26 cellular contexts compared by ENCODE assay signal in genomic region chr15:88231909-88232308, GRCh38. TPM values are rescaled to one million over a fixed set of nuclear protein-coding genes. Genes with fewer than 3 reads are reported as not detected.
"Had no signal": no experiment of that assay in that cellular context is flagged by ENCODE, and none has a peak within 500 bp of the region (broad histone marks: within the 10 kb centered on the region; RNA-seq: fewer than 3 reads in every experiment).

No MANE protein-coding gene starts in this region.

- ATAC-seq: effector memory CD8-positive, alpha-beta T cell; esophagus mucosa; gastrocnemius medialis; heart right ventricle; left cardiac atrium; left lung; left ventricle myocardium superior; lower lobe of right lung; mucosa of descending colon had no signal

- DNase-seq: cortex of kidney; effector CD8-positive, alpha-beta T cell; effector memory CD8-positive, alpha-beta T cell; endodermal cell; erythroblast; esophagus squamous epithelium; foreskin fibroblast; foreskin melanocyte; gastrocnemius medialis; glutamatergic neuron; head of caudate nucleus; heart right ventricle; hippocampal formation; left cardiac atrium; left ventricle myocardium superior; lower lobe of right lung; mesenchymal stem cell; mucosa of descending colon had no signal

- H3K27me3 ChIP-seq: gastrocnemius medialis had no signal

- H3K9me3 ChIP-seq: esophagus squamous epithelium, gastrocnemius medialis, heart right ventricle, left lung, lower lobe of right lung, mucosa of descending colon had no signal

- H3K27ac Mint-ChIP-seq: dendritic cell treated with granulocyte-macrophage colony-stimulating factor and Interleukin-4, amounts not matched to agents 40 ng/mL and 50 ng/mL, for 4 days; effector memory CD8-positive, alpha-beta T cell; endodermal cell; mesothelial cell of epicardium had no signal

- H3K27ac ChIP-seq: epithelial cell of prostate, esophagus squamous epithelium, gastrocnemius medialis, heart right ventricle, left lung, lower lobe of right lung had no signal

- H3K4me3 ChIP-seq: esophagus squamous epithelium, gastrocnemius medialis, heart right ventricle, left lung, lower lobe of right lung, mucosa of descending colon had no signal

- H3K9me3 Mint-ChIP-seq: dendritic cell treated with granulocyte-macrophage colony-stimulating factor and Interleukin-4, amounts not matched to agents 40 ng/mL and 50 ng/mL, for 4 days; effector memory CD8-positive, alpha-beta T cell; mesothelial cell of epicardium had no signal

- H3K4me3 Mint-ChIP-seq: dendritic cell treated with granulocyte-macrophage colony-stimulating factor and Interleukin-4, amounts not matched to agents 40 ng/mL and 50 ng/mL, for 4 days; effector memory CD8-positive, alpha-beta T cell; endodermal cell; mesothelial cell of epicardium had no signal

- H3K36me3 ChIP-seq: esophagus squamous epithelium, gastrocnemius medialis, heart right ventricle, left lung, lower lobe of right lung had no signal

- H3K4me1 ChIP-seq: gastrocnemius medialis, heart right ventricle, left lung, lower lobe of right lung had no signal

- H3K4me1 Mint-ChIP-seq: endodermal cell, mesothelial cell of epicardium had no signal

- H3K36me3 Mint-ChIP-seq: mesothelial cell of epicardium had no signal

RNA-seq across cellular contexts. Expression of gene NTRK3, which starts 24.6 kb away (rescaled TPM):
- total RNA-seq: dermis microvascular lymphatic vessel endothelial cell, kidney epithelial cell, lung microvascular endothelial cell had no signal
